1 cellular context compared by ENCODE assay signal in the genomic region with DNA sequence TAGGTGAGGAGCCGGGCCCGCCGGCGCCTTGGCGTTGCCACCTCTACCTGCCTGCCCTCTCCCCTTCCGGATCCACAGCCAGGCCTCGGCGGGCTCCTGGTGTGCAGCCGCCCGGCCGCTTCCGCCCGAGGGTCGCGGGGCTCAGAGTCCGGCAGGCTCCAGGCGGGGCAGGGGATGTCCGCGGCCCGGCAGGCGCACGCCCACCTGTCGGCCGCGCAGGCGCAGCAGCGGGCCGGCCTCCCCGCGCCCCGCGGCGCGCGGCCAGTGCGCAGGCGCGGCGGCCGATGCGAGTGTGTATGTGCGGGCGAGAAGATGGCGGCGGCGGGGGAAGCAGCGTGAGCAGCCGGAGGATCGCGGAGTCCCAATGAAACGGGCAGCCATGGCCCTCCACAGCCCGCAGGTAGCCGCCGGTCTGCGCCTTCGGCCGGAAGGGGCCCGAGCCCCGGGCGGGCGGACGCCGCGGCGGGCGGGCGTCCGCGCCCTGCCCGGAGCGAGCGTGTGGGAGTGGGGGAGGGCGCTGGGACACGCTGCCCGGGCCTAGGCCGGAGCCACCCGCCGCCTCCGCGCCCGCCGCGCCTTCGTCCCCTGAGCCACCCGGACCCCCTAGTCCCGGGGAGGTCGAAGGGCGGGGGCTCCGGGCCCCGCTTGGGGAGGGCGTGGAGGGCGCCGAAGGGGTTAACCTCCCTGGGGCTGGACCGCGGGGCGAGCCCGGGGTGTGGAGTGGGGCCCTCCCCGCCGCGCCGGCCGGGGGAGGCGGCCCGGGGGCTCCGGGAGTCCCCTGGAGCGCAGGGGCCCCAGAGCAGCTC.
TF ChIP-seq lines count a peak whose summit lies in the region.

A gene with protein sequence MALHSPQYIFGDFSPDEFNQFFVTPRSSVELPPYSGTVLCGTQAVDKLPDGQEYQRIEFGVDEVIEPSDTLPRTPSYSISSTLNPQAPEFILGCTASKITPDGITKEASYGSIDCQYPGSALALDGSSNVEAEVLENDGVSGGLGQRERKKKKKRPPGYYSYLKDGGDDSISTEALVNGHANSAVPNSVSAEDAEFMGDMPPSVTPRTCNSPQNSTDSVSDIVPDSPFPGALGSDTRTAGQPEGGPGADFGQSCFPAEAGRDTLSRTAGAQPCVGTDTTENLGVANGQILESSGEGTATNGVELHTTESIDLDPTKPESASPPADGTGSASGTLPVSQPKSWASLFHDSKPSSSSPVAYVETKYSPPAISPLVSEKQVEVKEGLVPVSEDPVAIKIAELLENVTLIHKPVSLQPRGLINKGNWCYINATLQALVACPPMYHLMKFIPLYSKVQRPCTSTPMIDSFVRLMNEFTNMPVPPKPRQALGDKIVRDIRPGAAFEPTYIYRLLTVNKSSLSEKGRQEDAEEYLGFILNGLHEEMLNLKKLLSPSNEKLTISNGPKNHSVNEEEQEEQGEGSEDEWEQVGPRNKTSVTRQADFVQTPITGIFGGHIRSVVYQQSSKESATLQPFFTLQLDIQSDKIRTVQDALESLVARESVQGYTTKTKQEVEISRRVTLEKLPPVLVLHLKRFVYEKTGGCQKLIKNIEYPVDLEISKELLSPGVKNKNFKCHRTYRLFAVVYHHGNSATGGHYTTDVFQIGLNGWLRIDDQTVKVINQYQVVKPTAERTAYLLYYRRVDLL (plus strand): TSS at position 289 of the 806 bp plus-strand sequence. CDS start 91 bp downstream, at position 380.

TF ChIP-seq in A549, 52 proteins besides CTCF, POLR2A, EP300 and RAD21 (continued from another document):
- TF ChIP-seq, protein P1, sequence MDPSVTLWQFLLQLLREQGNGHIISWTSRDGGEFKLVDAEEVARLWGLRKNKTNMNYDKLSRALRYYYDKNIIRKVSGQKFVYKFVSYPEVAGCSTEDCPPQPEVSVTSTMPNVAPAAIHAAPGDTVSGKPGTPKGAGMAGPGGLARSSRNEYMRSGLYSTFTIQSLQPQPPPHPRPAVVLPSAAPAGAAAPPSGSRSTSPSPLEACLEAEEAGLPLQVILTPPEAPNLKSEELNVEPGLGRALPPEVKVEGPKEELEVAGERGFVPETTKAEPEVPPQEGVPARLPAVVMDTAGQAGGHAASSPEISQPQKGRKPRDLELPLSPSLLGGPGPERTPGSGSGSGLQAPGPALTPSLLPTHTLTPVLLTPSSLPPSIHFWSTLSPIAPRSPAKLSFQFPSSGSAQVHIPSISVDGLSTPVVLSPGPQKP (IDR thresholded peaks at IDR 0.05; ENCODE audit: low read depth, low read length): no peak
- TF ChIP-seq, protein P2, sequence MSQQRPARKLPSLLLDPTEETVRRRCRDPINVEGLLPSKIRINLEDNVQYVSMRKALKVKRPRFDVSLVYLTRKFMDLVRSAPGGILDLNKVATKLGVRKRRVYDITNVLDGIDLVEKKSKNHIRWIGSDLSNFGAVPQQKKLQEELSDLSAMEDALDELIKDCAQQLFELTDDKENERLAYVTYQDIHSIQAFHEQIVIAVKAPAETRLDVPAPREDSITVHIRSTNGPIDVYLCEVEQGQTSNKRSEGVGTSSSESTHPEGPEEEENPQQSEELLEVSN (IDR thresholded peaks at IDR 0.05; ENCODE audit: borderline replicate concordance, low read depth): peak; percentile 14; the same call in 1 of the 2 replicates
- no peak for TF ChIP-seq KDM1A (IDR thresholded peaks at IDR 0.05; ENCODE audit: low read depth)
